Comparison of ENCODE assay signal across 8 cellular contexts in genomic region chr11:65260756-65261590, GRCh38. TPM values are rescaled to one million over a fixed set of nuclear protein-coding genes. Genes with fewer than 3 reads are reported as not detected.
DNase-seq lines count a peak whose midpoint lies in the region; ATAC-seq and TF ChIP-seq lines count a peak whose summit lies in the region.

No MANE protein-coding gene starts in this region.

- H3K4me1 ChIP-seq in breast epithelium (peaks cover 0 to 5% of the 10 kb centered on the region in 2 donors), mucosa of stomach (ENCODE audit: control insufficient read depth, insufficient read depth, low read length) (peaks cover 8% of the 10 kb centered on the region)

- TF ChIP-seq POLR2A in breast epithelium (IDR thresholded peaks at IDR 0.05): no peak
- no peak for TF ChIP-seq POLR2A in erythroblast (IDR thresholded peaks at IDR 0.05; ENCODE audit: low read length)

- H3K27me3 ChIP-seq in HL-60 (ENCODE audit: insufficient read depth, poor library complexity, severe bottlenecking) (no peaks in the 10 kb centered on the region), breast epithelium (no peaks in the 10 kb centered on the region), mucosa of stomach (ENCODE audit: control insufficient read depth, insufficient read depth, low read length) (no peaks in the 10 kb centered on the region)

- TF ChIP-seq CTCF in HL-60 (IDR thresholded peaks at IDR 0.05; ENCODE audit: insufficient read depth, low read length) (no peak), breast epithelium (IDR thresholded peaks at IDR 0.05) (no peak)

- peak overlapping the region; percentile 89 for H3K9ac ChIP-seq in mucosa of stomach (ENCODE audit: low read length)

- no peaks in the 10 kb centered on the region for H3K9me3 ChIP-seq in breast epithelium
- no peaks in the 10 kb centered on the region for H3K9me3 ChIP-seq in mucosa of stomach (ENCODE audit: control insufficient read depth, low read length)

- H3K27ac ChIP-seq in HL-60 (replicated peaks) (peak overlapping the region; percentile 98), breast epithelium (peak overlapping the region; percentile 90 to 94)

- intact Hi-C loops in breast epithelium (cut with DNase I; ENCODE audit: low total_unique reads): no loop called here

- H3K4me3 ChIP-seq in HL-60 (replicated peaks; ENCODE audit: insufficient read depth, low read length) (peak overlapping the region; percentile 82), breast epithelium (peak overlapping the region; percentile 59 to 76 (median 72)), mucosa of stomach (ENCODE audit: low read length) (peak overlapping the region; percentile 71)

- ATAC-seq in GM18907 (IDR thresholded peaks at IDR 0.05; ENCODE audit: unreplicated experiment): peak; percentile 11

- DNase-seq in HL-60 (ENCODE audit: low read depth in 1 of 2, low spot score in 1 of 2) (no peak), breast epithelium (ENCODE audit: low spot score in 2 of 2) (no peak), amygdala (lab: John Stamatoyannopoulos, UW) (no peak), COLO668 (lab: John Stamatoyannopoulos, UW; ENCODE audit: unreplicated experiment) (no peak), erythroblast (lab: John Stamatoyannopoulos, UW) (no peak), middle frontal gyrus (ENCODE audit: extremely low spot score, low spot score) (no peak)

- H3K36me3 ChIP-seq in breast epithelium (no peaks in the 10 kb centered on the region), mucosa of stomach (ENCODE audit: control insufficient read depth, insufficient read depth, low read length) (no peaks in the 10 kb centered on the region)

RNA-seq across cellular contexts. Expression of gene POLA2, which starts 0.8 kb away (rescaled TPM):
- 10 to 100 TPM in 2 of 3 donors, 1 to 10 TPM in 1; 6.4 to 17.9 (median 13.8) TPM for total RNA-seq in breast epithelium

RNA-seq across cellular contexts. Expression of gene CDC42EP2, which starts 53.7 kb away (rescaled TPM):
- 10 to 100 TPM; 11.3 to 20.8 (median 13.4) TPM for total RNA-seq in breast epithelium
